8 cellular contexts compared by ENCODE assay signal in genomic region chr10:78960316-78960800, GRCh38.
DNase-seq lines count a peak whose midpoint lies in the region; ATAC-seq, FAIRE-seq and TF ChIP-seq lines count a peak whose summit lies in the region.

No MANE protein-coding gene starts in this region.

- no peaks in the 10 kb centered on the region for H3K9me3 ChIP-seq in astrocyte (ENCODE audit: insufficient read depth, low read depth, low read length)
- H3K9me3 ChIP-seq in stomach smooth muscle (ENCODE audit: control insufficient read depth in 2 of 2, low read length in 2 of 2): no peaks in the 10 kb centered on the region
- H3K9me3 ChIP-seq in CD4-positive, alpha-beta memory T cell (ENCODE audit: control insufficient read depth in 1 of 2, low read length in 2 of 2): no peaks in the 10 kb centered on the region

- H3K4me1 ChIP-seq in astrocyte (ENCODE audit: insufficient read depth, low read length) (peaks cover 19% of the 10 kb centered on the region), stomach smooth muscle (ENCODE audit: control insufficient read depth, insufficient read depth, low read length) (peaks cover 30% of the 10 kb centered on the region)
- H3K4me1 ChIP-seq in CD4-positive, alpha-beta memory T cell (ENCODE audit: insufficient read depth, low read length): no peaks in the 10 kb centered on the region

- H2AFZ ChIP-seq in astrocyte (ENCODE audit: low read depth, low read length): no peak overlapping the region

- H3K27ac Mint-ChIP-seq in astrocyte (ENCODE audit: unreplicated experiment): no peak overlapping the region
- H3K27ac Mint-ChIP-seq in CD4-positive, alpha-beta memory T cell: no peak overlapping the region

- intact Hi-C loops in CD4-positive, alpha-beta memory T cell (cut with micrococcal nuclease): no loop called here

- no peaks in the 10 kb centered on the region for H3K36me3 Mint-ChIP-seq in astrocyte (ENCODE audit: low read depth, unreplicated experiment)
- no peaks in the 10 kb centered on the region for H3K36me3 Mint-ChIP-seq in CD4-positive, alpha-beta memory T cell

- H4K20me1 ChIP-seq in astrocyte (ENCODE audit: insufficient read depth, low read length): no peaks in the 10 kb centered on the region

- H3K9ac ChIP-seq in astrocyte (ENCODE audit: low read length): peak overlapping the region; percentile 44
- peak overlapping the region; percentile 16 to 42 for H3K9ac ChIP-seq in stomach smooth muscle (ENCODE audit: low read length in 2 of 2)

- H3K27ac ChIP-seq in astrocyte (ENCODE audit: low read depth, low read length) (no peak overlapping the region), stomach smooth muscle (ENCODE audit: low read length) (peak overlapping the region; percentile 66)
- H3K27ac ChIP-seq in CD4-positive, alpha-beta memory T cell (ENCODE audit: low read depth, low read length): no peak overlapping the region

- CTCF ChIA-PET in CD4-positive, alpha-beta memory T cell (lab: Charles Lee; ENCODE audit: partially characterized antibody): interaction anchor here (1.7 kb wide), 1 partner anchor 14 kb away, joined by 3 read pairs; no protein-coding TSS in a partner anchor

- H3K27me3 Mint-ChIP-seq in astrocyte (ENCODE audit: low read depth, unreplicated experiment): peaks cover 11% of the 10 kb centered on the region
- no peaks in the 10 kb centered on the region for H3K27me3 Mint-ChIP-seq in CD4-positive, alpha-beta memory T cell

- H3K27me3 ChIP-seq in astrocyte (ENCODE audit: insufficient read depth, low read length): no peaks in the 10 kb centered on the region
- no peaks in the 10 kb centered on the region for H3K27me3 ChIP-seq in stomach smooth muscle (ENCODE audit: control insufficient read depth in 1 of 2, insufficient read depth in 2 of 2, low read length in 2 of 2)
- H3K27me3 ChIP-seq in CD4-positive, alpha-beta memory T cell (ENCODE audit: insufficient read depth, low read length): no peaks in the 10 kb centered on the region

- TF ChIP-seq CTCF in astrocyte (IDR thresholded peaks at IDR 0.05; ENCODE audit: insufficient read depth, low read depth, low read length): no peak

- H3K4me3 ChIP-seq in astrocyte (ENCODE audit: insufficient read depth, low read depth, low read length) (no peak overlapping the region), stomach smooth muscle (ENCODE audit: low read length in 2 of 2) (peak overlapping the region in 1 of 2 donors; percentile 15)
- no peak overlapping the region for H3K4me3 ChIP-seq in CD4-positive, alpha-beta memory T cell (ENCODE audit: low read length in 2 of 2)

- ATAC-seq in GM19328 (IDR thresholded peaks at IDR 0.05; ENCODE audit: unreplicated experiment): no peak

- H3K4me1 Mint-ChIP-seq in astrocyte (ENCODE audit: low read depth, unreplicated experiment): peaks cover 22% of the 10 kb centered on the region
- H3K4me1 Mint-ChIP-seq in CD4-positive, alpha-beta memory T cell: peaks cover 0 to 2% (median 0%) of the 10 kb centered on the region in 4 donors

- DNase-seq in LHCN-M2 (ENCODE audit: low read depth): peak; percentile 83
- DNase-seq in astrocyte (ENCODE audit: low read depth): peak; percentile 95
- DNase-seq in hypothalamus (lab: John Stamatoyannopoulos, UW): peak in 39 of 51 donors; percentile 16 to 76 (median 45)
- no peak for DNase-seq in NCI-H1694 treated with DMSO at 0.1 percent for 48 hours (lab: John Stamatoyannopoulos, UW)
- DNase-seq in activated naive CD4-positive, alpha-beta T cell treated with Interleukin-2 at 50 U/mL for 16 hours: no peak
- no peak for DNase-seq in CD4-positive, alpha-beta memory T cell

- FAIRE-seq in astrocyte (lab: Jason Lieb, UNC): peak; percentile 91

- H3K4me3 Mint-ChIP-seq in astrocyte (ENCODE audit: unreplicated experiment): no peak overlapping the region
- H3K4me3 Mint-ChIP-seq in CD4-positive, alpha-beta memory T cell: no peak overlapping the region

- H3K36me3 ChIP-seq in astrocyte (ENCODE audit: insufficient read depth, low read length) (no peaks in the 10 kb centered on the region), stomach smooth muscle (ENCODE audit: control insufficient read depth in 2 of 2, insufficient read depth in 2 of 2, low read length in 2 of 2) (no peaks in the 10 kb centered on the region)
- no peaks in the 10 kb centered on the region for H3K36me3 ChIP-seq in CD4-positive, alpha-beta memory T cell (ENCODE audit: insufficient read depth, low read length)

- peak overlapping the region; percentile 65 for H3K4me2 ChIP-seq in astrocyte (ENCODE audit: low read length)

- H3K9me3 Mint-ChIP-seq in astrocyte (ENCODE audit: unreplicated experiment): no peaks in the 10 kb centered on the region
- H3K9me3 Mint-ChIP-seq in CD4-positive, alpha-beta memory T cell: no peaks in the 10 kb centered on the region

- no peaks in the 10 kb centered on the region for H3K79me2 ChIP-seq in astrocyte (ENCODE audit: insufficient read depth, low read length)

- POLR2A ChIA-PET in CD4-positive, alpha-beta memory T cell (lab: Charles Lee; ENCODE audit: partially characterized antibody): no interaction called here

Comparison
In these comparisons a context has a peak if more than half of its experiments do, and no peak if none do; other contexts are left out.
1. DNase-seq: peak in LHCN-M2 (single experiment), astrocyte (single experiment) and hypothalamus (39 of 51); none in NCI-H1694 treated with DMSO at 0.1 percent for 48 hours (single experiment), activated naive CD4-positive, alpha-beta T cell treated with Interleukin-2 at 50 U/mL for 16 hours (single experiment) and CD4-positive, alpha-beta memory T cell (0 of 5).